Comparison of ENCODE assay signal across 8 cellular contexts in genomic region chr4:680931-681645, GRCh38. TPM values are rescaled to one million over a fixed set of nuclear protein-coding genes. Genes with fewer than 3 reads are reported as not detected.
A peak's percentile ranks its signal among the peaks of the same experiment; 100 is the strongest.
DNase-seq lines count a peak whose midpoint lies in the region; ATAC-seq and TF ChIP-seq lines count a peak whose summit lies in the region.

No MANE protein-coding gene starts in this region.

- DNase-seq in NCI-H2196 (lab: John Stamatoyannopoulos, UW; ENCODE audit: unreplicated experiment): peak; percentile 14
- DNase-seq in NCI-H2196 treated with DMSO at 0.1 percent for 48 hours (lab: John Stamatoyannopoulos, UW; ENCODE audit: unreplicated experiment): no peak
- no peak for DNase-seq in Panc1 (ENCODE audit: low read depth, low spot score)
- DNase-seq in astrocyte of the spinal cord (ENCODE audit: low read depth, low spot score): no peak
- DNase-seq in iPS-NIHi7 (ENCODE audit: extremely low spot score): peak; percentile 69
- peak; percentile 70 for DNase-seq in stimulated activated CD8-positive, alpha-beta memory T cell treated with anti-CD3 and anti-CD28 coated beads, Interleukin-4, amount 100 ng/mL, for 48 hours
- no peak for DNase-seq in amniotic stem cell (lab: John Stamatoyannopoulos, UW)
- DNase-seq in DMS153 treated with DMSO at 0.1 percent for 48 hours (lab: John Stamatoyannopoulos, UW; ENCODE audit: unreplicated experiment): no peak

- no peaks in the 10 kb centered on the region for H3K27me3 ChIP-seq in Panc1 (ENCODE audit: control insufficient read depth, insufficient read depth, low read length)

- H3K9me3 ChIP-seq in Panc1 (ENCODE audit: control insufficient read depth, insufficient read depth, low read depth, low read length): no peaks in the 10 kb centered on the region

- TF ChIP-seq CTCF in Panc1 (IDR thresholded peaks at IDR 0.05) (no peak), astrocyte of the spinal cord (IDR thresholded peaks at IDR 0.05; ENCODE audit: low read depth, low read length) (no peak)

- intact Hi-C loops in Panc1 (cut with micrococcal nuclease; ENCODE audit: unreplicated experiment): no loop called here

- in situ Hi-C loops in Panc1 (cut with HindIII; ENCODE audit: low pct_unique_long_range_greater_than_20kb, low sequenced_read_pairs) (no loop called here), astrocyte of the spinal cord (cut with HindIII; ENCODE audit: low sequenced_read_pairs) (no loop called here)

- H3K4me3 ChIP-seq in Panc1 (ENCODE audit: low read depth in 2 of 2, low read length in 2 of 2) (peak overlapping the region; percentile 46 to 59), astrocyte of the spinal cord (ENCODE audit: low read depth, low read length) (peak overlapping the region; percentile 39)

- H3K27ac ChIP-seq in Panc1 (ENCODE audit: low read length): peak overlapping the region; percentile 44; the same call in 1 of the 2 replicates

- no TSS peak for BruUV-seq in Panc1 (replicated peaks; lab: Mats Ljungman, UMichigan)

- H3K4me1 ChIP-seq in Panc1 (ENCODE audit: control insufficient read depth, insufficient read depth, low read length): peaks cover 10% of the 10 kb centered on the region

- CTCF ChIA-PET in Panc1 (lab: Charles Lee): no interaction called here

- POLR2A ChIA-PET in Panc1 (lab: Charles Lee): no interaction called here

- ATAC-seq in Panc1: peak; percentile 66

- H3K36me3 ChIP-seq in Panc1 (ENCODE audit: control insufficient read depth, insufficient read depth, low read length): no peaks in the 10 kb centered on the region

RNA-seq across cellular contexts. Expression of gene MYL5, which starts 6.7 kb away (rescaled TPM):
- 12.0 TPM for total RNA-seq in Panc1 (2021; ENCODE audit: unreplicated experiment)
- polyA plus RNA-seq in Panc1 (2012; ENCODE audit: insufficient read length): 14.5 TPM

RNA-seq across cellular contexts. Expression of gene ATP5ME, which starts 7.0 kb away (rescaled TPM):
- 257 TPM for total RNA-seq in Panc1 (2021; ENCODE audit: unreplicated experiment)
- 535 TPM for polyA plus RNA-seq in Panc1 (2012; ENCODE audit: insufficient read length)

RNA-seq across cellular contexts. Expression of gene SLC49A3, which starts 7.9 kb away (rescaled TPM):
- 0.62 TPM for total RNA-seq in Panc1 (2021; ENCODE audit: unreplicated experiment)
- 0.59 TPM for polyA plus RNA-seq in Panc1 (2012; ENCODE audit: insufficient read length)

RNA-seq across cellular contexts. Expression of gene PCGF3, which starts 24.5 kb away (rescaled TPM):
- 44.6 TPM for total RNA-seq in Panc1 (2021; ENCODE audit: unreplicated experiment)
- 65.6 TPM for polyA plus RNA-seq in Panc1 (2012; ENCODE audit: insufficient read length)

RNA-seq across cellular contexts. Expression of gene PDE6B, which starts 55.7 kb away (rescaled TPM):
- 6.5 TPM for total RNA-seq in Panc1 (2021; ENCODE audit: unreplicated experiment)
- polyA plus RNA-seq in Panc1 (2012; ENCODE audit: insufficient read length): 16.7 TPM

Comparison
In these comparisons a context has a peak if more than half of its experiments do, and no peak if none do; other contexts are left out.
1. DNase-seq: peak in NCI-H2196 (single experiment), iPS-NIHi7 (single experiment) and stimulated activated CD8-positive, alpha-beta memory T cell treated with anti-CD3 and anti-CD28 coated beads, Interleukin-4, amount 100 ng/mL, for 48 hours (single experiment); none in NCI-H2196 treated with DMSO at 0.1 percent for 48 hours (single experiment), Panc1 (single experiment), astrocyte of the spinal cord (single experiment), amniotic stem cell (single experiment) and DMS153 treated with DMSO at 0.1 percent for 48 hours (single experiment).